In the genomic region with DNA sequence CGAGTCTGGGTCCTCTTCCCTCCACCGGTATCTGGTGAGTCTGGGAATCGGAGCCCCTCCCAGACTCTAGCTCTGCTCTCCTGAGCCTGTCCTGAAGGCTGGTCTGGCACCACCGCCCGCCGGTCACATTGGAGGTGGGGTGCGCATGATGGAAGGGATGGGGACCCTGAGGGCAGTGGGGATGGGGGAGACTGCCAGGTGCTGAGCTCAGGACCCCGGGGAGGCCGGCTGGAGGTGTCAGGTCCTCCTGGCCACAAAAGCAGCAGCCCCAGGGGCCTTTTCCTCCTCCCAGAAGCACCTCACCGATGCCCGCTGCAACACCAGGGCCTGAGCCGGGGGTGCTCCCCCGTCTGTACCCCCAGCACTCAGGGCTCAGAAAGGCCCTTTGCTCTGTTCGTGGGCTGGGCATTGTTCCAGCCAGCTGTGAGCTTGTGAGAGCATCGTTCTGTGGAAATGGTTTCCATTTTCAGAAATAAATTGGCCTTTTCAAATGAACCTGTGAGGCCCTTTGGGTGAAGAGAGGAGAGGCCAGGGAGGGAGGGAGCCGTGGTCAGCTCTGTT, we compare ENCODE assay signal across 17 cellular contexts. TPM values are rescaled to one million over a fixed set of nuclear protein-coding genes. Genes with fewer than 3 reads are reported as not detected.
DNase-seq lines count a peak whose midpoint lies in the region; TF ChIP-seq lines count a peak whose summit lies in the region.
"Had no signal": no experiment of that assay in that cellular context is flagged by ENCODE, and none has a peak within 500 bp of the region (broad histone marks: within the 10 kb centered on the region; RNA-seq: fewer than 3 reads in every experiment).

No MANE protein-coding gene starts in this region.

- CTCF ChIA-PET in activated CD4-positive, alpha-beta T cell treated with anti-CD3 and anti-CD28 coated beads, Interleukin-2, amount 10 ng/mL, durations not matched to agents 7 days and 5 days (lab: Charles Lee) = interaction anchor here (1.3 to 1.5 kb wide), 3 partner anchors 11 to 176 kb away, joined by 4 read pairs; no protein-coding TSS in a partner anchor

- H3K79me1 ChIP-seq in mesendoderm (ENCODE audit: low read length) = no peaks in the 10 kb centered on the region

- no peak overlapping the region for H3K4ac ChIP-seq in mesendoderm (ENCODE audit: low read depth, low read length)

- no peaks in the 10 kb centered on the region for H3K4me1 Mint-ChIP-seq in activated CD4-positive, alpha-beta T cell treated with anti-CD3 and anti-CD28 coated beads, Interleukin-2, amount 10 ng/mL, durations not matched to agents 7 days and 5 days
- H3K4me1 Mint-ChIP-seq in glutamatergic neuron (ENCODE audit: low read depth, unreplicated experiment) = peaks cover 15% of the 10 kb centered on the region
- no peaks in the 10 kb centered on the region for H3K4me1 Mint-ChIP-seq in activated naive CD8-positive, alpha-beta T cell treated with anti-CD3 and anti-CD28 coated beads for 36 hours

- no peak overlapping the region for H3K18ac ChIP-seq in mesendoderm (ENCODE audit: low read length)

- H3K9ac ChIP-seq in mesendoderm (ENCODE audit: low read length) = no peak overlapping the region

- no peak overlapping the region for H3K56ac ChIP-seq in mesendoderm (ENCODE audit: low read length)

- H3K27me3 Mint-ChIP-seq in activated CD4-positive, alpha-beta T cell treated with anti-CD3 and anti-CD28 coated beads, Interleukin-2, amount 10 ng/mL, durations not matched to agents 7 days and 5 days = no peaks in the 10 kb centered on the region
- peaks cover 10% of the 10 kb centered on the region for H3K27me3 Mint-ChIP-seq in glutamatergic neuron (ENCODE audit: unreplicated experiment)
- H3K27me3 Mint-ChIP-seq in activated naive CD8-positive, alpha-beta T cell treated with anti-CD3 and anti-CD28 coated beads for 36 hours = no peaks in the 10 kb centered on the region
- H3K27me3 Mint-ChIP-seq: T-cell had no signal

- TF ChIP-seq CTCF in glutamatergic neuron (IDR thresholded peaks at IDR 0.05; ENCODE audit: partially characterized antibody, unreplicated experiment) = no peak

- WGBS in mesendoderm (ENCODE audit: extremely low coverage, insufficient coverage, low lambda C conversion rate) = no CpG with 5 or more reads among the region's 16 CpGs

- H2BK120ac ChIP-seq in mesendoderm (ENCODE audit: low read depth, low read length) = no peak overlapping the region

- no peaks in the 10 kb centered on the region for H3K36me3 ChIP-seq in mesendoderm (ENCODE audit: control insufficient read depth, insufficient read depth, low read length)
- H3K36me3 ChIP-seq: brain microvascular endothelial cell, tibial nerve had no signal

- H2BK15ac ChIP-seq in mesendoderm (replicated peaks; ENCODE audit: low read depth) = no peak overlapping the region

- no peak overlapping the region for H3K4me2 ChIP-seq in mesendoderm (ENCODE audit: low read length)

- H3K4me3 ChIP-seq in mesendoderm (ENCODE audit: low read length) = no peak overlapping the region
- H3K4me3 ChIP-seq: tibial nerve had no signal

- H3K27ac Mint-ChIP-seq in activated CD4-positive, alpha-beta T cell treated with anti-CD3 and anti-CD28 coated beads, Interleukin-2, amount 10 ng/mL, durations not matched to agents 7 days and 5 days = no peak overlapping the region
- no peak overlapping the region for H3K27ac Mint-ChIP-seq in glutamatergic neuron (ENCODE audit: unreplicated experiment)
- no peak overlapping the region for H3K27ac Mint-ChIP-seq in activated naive CD8-positive, alpha-beta T cell treated with anti-CD3 and anti-CD28 coated beads for 36 hours
- H3K27ac Mint-ChIP-seq: T-cell had no signal

- no peak overlapping the region for H4K8ac ChIP-seq in mesendoderm (ENCODE audit: low read depth, low read length)

- no peaks in the 10 kb centered on the region for H3K27me3 ChIP-seq in mesendoderm (ENCODE audit: insufficient read depth, low read length, poor library complexity)

- no peaks in the 10 kb centered on the region for H3K79me2 ChIP-seq in mesendoderm (ENCODE audit: control insufficient read depth, insufficient read depth, low read length)

- H2BK5ac ChIP-seq in mesendoderm (ENCODE audit: low read length) = no peak overlapping the region

- H3K9me3 Mint-ChIP-seq in activated CD4-positive, alpha-beta T cell treated with anti-CD3 and anti-CD28 coated beads, Interleukin-2, amount 10 ng/mL, durations not matched to agents 7 days and 5 days = no peaks in the 10 kb centered on the region
- peaks cover 8% of the 10 kb centered on the region for H3K9me3 Mint-ChIP-seq in glutamatergic neuron (ENCODE audit: unreplicated experiment)
- H3K9me3 Mint-ChIP-seq in activated naive CD8-positive, alpha-beta T cell treated with anti-CD3 and anti-CD28 coated beads for 36 hours = no peaks in the 10 kb centered on the region
- H3K9me3 Mint-ChIP-seq: H9, T-cell had no signal

- H3K36me3 Mint-ChIP-seq in activated CD4-positive, alpha-beta T cell treated with anti-CD3 and anti-CD28 coated beads, Interleukin-2, amount 10 ng/mL, durations not matched to agents 7 days and 5 days (ENCODE audit: low read depth) = no peaks in the 10 kb centered on the region
- H3K36me3 Mint-ChIP-seq in glutamatergic neuron (ENCODE audit: unreplicated experiment) = no peaks in the 10 kb centered on the region
- no peaks in the 10 kb centered on the region for H3K36me3 Mint-ChIP-seq in activated naive CD8-positive, alpha-beta T cell treated with anti-CD3 and anti-CD28 coated beads for 36 hours
- H3K36me3 Mint-ChIP-seq: T-cell had no signal

- POLR2A ChIA-PET in activated CD4-positive, alpha-beta T cell treated with anti-CD3 and anti-CD28 coated beads, Interleukin-2, amount 10 ng/mL, durations not matched to agents 7 days and 5 days (lab: Charles Lee) = interaction anchor here (0.6 kb wide), 1 partner anchor 199 kb away, joined by 5 read pairs; no protein-coding TSS in a partner anchor

- H3K27ac ChIP-seq in mesendoderm (ENCODE audit: low read depth, low read length) = no peak overlapping the region
- H3K27ac ChIP-seq: brain microvascular endothelial cell, HL-60, tibial nerve had no signal

- H2AK5ac ChIP-seq in mesendoderm (ENCODE audit: low read length) = no peak overlapping the region

- H4K5ac ChIP-seq in mesendoderm (ENCODE audit: low read length) = no peak overlapping the region

- H3K23ac ChIP-seq in mesendoderm (ENCODE audit: low read length) = no peak overlapping the region

- H3K4me3 Mint-ChIP-seq in activated CD4-positive, alpha-beta T cell treated with anti-CD3 and anti-CD28 coated beads, Interleukin-2, amount 10 ng/mL, durations not matched to agents 7 days and 5 days = no peak overlapping the region
- H3K4me3 Mint-ChIP-seq in glutamatergic neuron (ENCODE audit: unreplicated experiment) = no peak overlapping the region
- H3K4me3 Mint-ChIP-seq in activated naive CD8-positive, alpha-beta T cell treated with anti-CD3 and anti-CD28 coated beads for 36 hours = no peak overlapping the region
- H3K4me3 Mint-ChIP-seq: H9, T-cell had no signal

- no peaks in the 10 kb centered on the region for H3K4me1 ChIP-seq in mesendoderm (ENCODE audit: control insufficient read depth, low read depth, low read length)
- H3K4me1 ChIP-seq: tibial nerve had no signal

- peak; percentile 3 for DNase-seq in activated CD4-positive, alpha-beta T cell treated with anti-CD3 and anti-CD28 coated beads, Interleukin-2, amount 10 ng/mL, durations not matched to agents 7 days and 5 days
- no peak for DNase-seq in activated CD4-positive, alpha-beta T cell treated with anti-CD3 and anti-CD28 coated beads, Interleukin-2, amount 50 U/mL, for 4 hours
- DNase-seq in glutamatergic neuron (peak; percentile 14), mesendoderm (no peak)
- DNase-seq in stimulated activated CD8-positive, alpha-beta memory T cell treated with anti-CD3 and anti-CD28 coated beads, Interleukin-4, amount 100 ng/mL, for 48 hours = peak; percentile 10
- no peak for DNase-seq in activated naive CD8-positive, alpha-beta T cell treated with anti-CD3 and anti-CD28 coated beads for 36 hours
- DNase-seq: activated gamma-delta T cell; brain microvascular endothelial cell; H9; Karpas-422; NCI-H146; NCI-H510A; occipital lobe; stimulated activated CD4-positive, alpha-beta T cell treated with anti-CD3 and anti-CD28 coated beads, Interleukin-12 subunit alpha, Interleukin-12 subunit beta, amount 100 ng/mL, for 4 hours had no signal

RNA-seq across cellular contexts. Expression of a gene that starts 2.5 kb away (rescaled TPM):
- not detected for total RNA-seq in activated CD4-positive, alpha-beta T cell treated with anti-CD3 and anti-CD28 coated beads, Interleukin-2, amount 10 ng/mL, durations not matched to agents 7 days and 5 days
- total RNA-seq in glutamatergic neuron (ENCODE audit: unreplicated experiment) = not detected
- not detected for total RNA-seq in activated naive CD8-positive, alpha-beta T cell treated with anti-CD3 and anti-CD28 coated beads for 36 hours
- polyA plus RNA-seq in mesendoderm (2013, experiment 1 of 2) = not detected
- polyA plus RNA-seq in mesendoderm (2013, experiment 2 of 2) = not detected
- total RNA-seq: H9, occipital lobe, T-cell, tibial nerve had no signal

RNA-seq across cellular contexts. Expression of a gene that starts 25.7 kb away (rescaled TPM):
- under 1 TPM; 0.44 to 0.89 TPM for total RNA-seq in activated CD4-positive, alpha-beta T cell treated with anti-CD3 and anti-CD28 coated beads, Interleukin-2, amount 10 ng/mL, durations not matched to agents 7 days and 5 days
- not detected for total RNA-seq in glutamatergic neuron (ENCODE audit: unreplicated experiment)
- total RNA-seq in activated naive CD8-positive, alpha-beta T cell treated with anti-CD3 and anti-CD28 coated beads for 36 hours = under 1 TPM; 0.47 to 0.50 TPM
- polyA plus RNA-seq in mesendoderm (2013, experiment 1 of 2) = 0.14 TPM
- 0.04 TPM for polyA plus RNA-seq in mesendoderm (2013, experiment 2 of 2)

RNA-seq across cellular contexts. Expression of a gene that starts 30.0 kb away (rescaled TPM):
- 1 to 10 TPM; 1.6 TPM for total RNA-seq in activated CD4-positive, alpha-beta T cell treated with anti-CD3 and anti-CD28 coated beads, Interleukin-2, amount 10 ng/mL, durations not matched to agents 7 days and 5 days
- 2.9 TPM for total RNA-seq in glutamatergic neuron (ENCODE audit: unreplicated experiment)
- total RNA-seq in activated naive CD8-positive, alpha-beta T cell treated with anti-CD3 and anti-CD28 coated beads for 36 hours = under 1 TPM; 0.16 to 0.25 TPM
- 0.07 TPM for polyA plus RNA-seq in mesendoderm (2013, experiment 1 of 2)
- polyA plus RNA-seq in mesendoderm (2013, experiment 2 of 2) = 0.10 TPM

RNA-seq across cellular contexts. Expression of a gene that starts 30.6 kb away (rescaled TPM):
- total RNA-seq in activated CD4-positive, alpha-beta T cell treated with anti-CD3 and anti-CD28 coated beads, Interleukin-2, amount 10 ng/mL, durations not matched to agents 7 days and 5 days = 100 to 1,000 TPM; 105 to 107 TPM
- 4.4 TPM for total RNA-seq in glutamatergic neuron (ENCODE audit: unreplicated experiment)
- 10 to 100 TPM; 26.4 to 31.8 TPM for total RNA-seq in activated naive CD8-positive, alpha-beta T cell treated with anti-CD3 and anti-CD28 coated beads for 36 hours
- polyA plus RNA-seq in mesendoderm (2013, experiment 1 of 2) = 11.2 TPM
- polyA plus RNA-seq in mesendoderm (2013, experiment 2 of 2) = 10.0 TPM

RNA-seq across cellular contexts. Expression of a gene that starts 46.9 kb away (rescaled TPM):
- total RNA-seq in activated CD4-positive, alpha-beta T cell treated with anti-CD3 and anti-CD28 coated beads, Interleukin-2, amount 10 ng/mL, durations not matched to agents 7 days and 5 days = 10 to 100 TPM; 47.6 to 57.9 TPM
- 102 TPM for total RNA-seq in glutamatergic neuron (ENCODE audit: unreplicated experiment)
- 10 to 100 TPM; 37.8 to 38.6 TPM for total RNA-seq in activated naive CD8-positive, alpha-beta T cell treated with anti-CD3 and anti-CD28 coated beads for 36 hours
- 29.9 TPM for polyA plus RNA-seq in mesendoderm (2013, experiment 1 of 2)
- polyA plus RNA-seq in mesendoderm (2013, experiment 2 of 2) = 30.7 TPM

Comparison
In these comparisons a context has a peak if more than half of its experiments do, and no peak if none do; other contexts are left out.
1. DNase-seq: peak in activated CD4-positive, alpha-beta T cell treated with anti-CD3 and anti-CD28 coated beads, Interleukin-2, amount 10 ng/mL, durations not matched to agents 7 days and 5 days (single experiment), glutamatergic neuron (single experiment) and stimulated activated CD8-positive, alpha-beta memory T cell treated with anti-CD3 and anti-CD28 coated beads, Interleukin-4, amount 100 ng/mL, for 48 hours (single experiment); none in activated CD4-positive, alpha-beta T cell treated with anti-CD3 and anti-CD28 coated beads, Interleukin-2, amount 50 U/mL, for 4 hours (0 of 2), activated naive CD8-positive, alpha-beta T cell treated with anti-CD3 and anti-CD28 coated beads for 36 hours (single experiment) and mesendoderm (single experiment).